18 cellular contexts compared by ENCODE assay signal in genomic region chr5:92912280-92912679, GRCh38.
"Had no signal": no experiment of that assay in that cellular context is flagged by ENCODE, and none has a peak within 500 bp of the region (broad histone marks: within the 10 kb centered on the region; RNA-seq: fewer than 3 reads in every experiment).

No MANE protein-coding gene starts in this region.

- H3K27me3 ChIP-seq: breast epithelium, ovary, suprapubic skin had no signal

- DNase-seq: activated CD4-positive, CD25-positive, alpha-beta regulatory T cell treated with anti-CD3 and anti-CD28 coated beads, Interleukin-2, amount 50 U/mL, for 72 hours; activated naive CD4-positive, alpha-beta T cell treated with anti-CD3 and anti-CD28 coated beads for 36 hours; activated naive CD8-positive, alpha-beta T cell treated with anti-CD3 and anti-CD28 coated beads, Interleukin-2, amount 50 U/mL, for 24 hours; aorta; cerebellar nuclear complex; effector CD8-positive, alpha-beta T cell; foreskin fibroblast; glutamatergic neuron; hypothalamus; left ventricle myocardium inferior; nephron progenitor cell; ovary; trophoblast cell had no signal

- H3K4me3 ChIP-seq: breast epithelium, left ventricle myocardium inferior, ovary, suprapubic skin had no signal

- H3K9me3 Mint-ChIP-seq: activated naive CD4-positive, alpha-beta T cell treated with anti-CD3 and anti-CD28 coated beads for 36 hours; activated T-helper 2 cell treated with anti-CD3 and anti-CD28 coated beads, Interferon-gamma antibody, Interleukin-2, Interleukin-4, amounts not matched to agents 10 μg/mL and 5 μg/mL and 100 μg/mL, durations not matched to agents 14 hours and 24 hours and 36 hours; stimulated activated naive CD8-positive, alpha-beta T cell treated with anti-CD3 and anti-CD28 coated beads, Interleukin-15, Interleukin-2, amounts not matched to agents 100 ng/mL and 50 ng/mL, for 24 hours had no signal

- H3K27ac ChIP-seq: breast epithelium, left ventricle myocardium inferior, ovary, suprapubic skin had no signal

- H3K36me3 ChIP-seq: breast epithelium, left ventricle myocardium inferior, ovary, suprapubic skin had no signal

- ATAC-seq: activated naive CD8-positive, alpha-beta T cell treated with anti-CD3 and anti-CD28 coated beads, Interleukin-2, amount 50 U/mL, for 24 hours; sciatic nerve had no signal

- H3K9me3 ChIP-seq: breast epithelium, left ventricle myocardium inferior, ovary, suprapubic skin had no signal

- H3K4me3 Mint-ChIP-seq: activated naive CD4-positive, alpha-beta T cell treated with anti-CD3 and anti-CD28 coated beads for 36 hours; activated naive CD8-positive, alpha-beta T cell treated with anti-CD3 and anti-CD28 coated beads, Interleukin-2, amount 50 U/mL, for 24 hours; nephron progenitor cell; stimulated activated naive CD8-positive, alpha-beta T cell treated with anti-CD3 and anti-CD28 coated beads, Interleukin-15, Interleukin-2, amounts not matched to agents 100 ng/mL and 50 ng/mL, for 24 hours had no signal

- H3K4me1 Mint-ChIP-seq: activated naive CD8-positive, alpha-beta T cell treated with anti-CD3 and anti-CD28 coated beads, Interleukin-2, amount 50 U/mL, for 24 hours had no signal

- H3K27me3 Mint-ChIP-seq: stimulated activated naive CD8-positive, alpha-beta T cell treated with anti-CD3 and anti-CD28 coated beads, Interleukin-15, Interleukin-2, amounts not matched to agents 100 ng/mL and 50 ng/mL, for 24 hours had no signal

- H3K4me1 ChIP-seq: breast epithelium had no signal

- H3K27ac Mint-ChIP-seq: activated naive CD4-positive, alpha-beta T cell treated with anti-CD3 and anti-CD28 coated beads for 36 hours; activated naive CD8-positive, alpha-beta T cell treated with anti-CD3 and anti-CD28 coated beads, Interleukin-2, amount 50 U/mL, for 24 hours; activated T-helper 2 cell treated with anti-CD3 and anti-CD28 coated beads, Interferon-gamma antibody, Interleukin-2, Interleukin-4, amounts not matched to agents 10 μg/mL and 5 μg/mL and 100 μg/mL, durations not matched to agents 14 hours and 24 hours and 36 hours; nephron progenitor cell; stimulated activated naive CD8-positive, alpha-beta T cell treated with anti-CD3 and anti-CD28 coated beads, Interleukin-15, Interleukin-2, amounts not matched to agents 100 ng/mL and 50 ng/mL, for 24 hours had no signal
